ENCODE assay signal across 2 cellular contexts in genomic region chr10:6247041-6247712, GRCh38.
TF ChIP-seq lines count a peak whose summit lies in the region.

No MANE protein-coding gene starts in this region.

TF ChIP-seq in SK-N-SH, 30 proteins besides CTCF, POLR2A, EP300 and RAD21 (continued from another document):
- TF ChIP-seq PBX3 (IDR thresholded peaks at IDR 0.05), result 0 out of 2 replicates have a peak, but pooled peaks have one; percentile 3

TF ChIP-seq in HepG2, 621 proteins besides CTCF, POLR2A, EP300 and RAD21:
- TF ChIP-seq, protein P1, sequence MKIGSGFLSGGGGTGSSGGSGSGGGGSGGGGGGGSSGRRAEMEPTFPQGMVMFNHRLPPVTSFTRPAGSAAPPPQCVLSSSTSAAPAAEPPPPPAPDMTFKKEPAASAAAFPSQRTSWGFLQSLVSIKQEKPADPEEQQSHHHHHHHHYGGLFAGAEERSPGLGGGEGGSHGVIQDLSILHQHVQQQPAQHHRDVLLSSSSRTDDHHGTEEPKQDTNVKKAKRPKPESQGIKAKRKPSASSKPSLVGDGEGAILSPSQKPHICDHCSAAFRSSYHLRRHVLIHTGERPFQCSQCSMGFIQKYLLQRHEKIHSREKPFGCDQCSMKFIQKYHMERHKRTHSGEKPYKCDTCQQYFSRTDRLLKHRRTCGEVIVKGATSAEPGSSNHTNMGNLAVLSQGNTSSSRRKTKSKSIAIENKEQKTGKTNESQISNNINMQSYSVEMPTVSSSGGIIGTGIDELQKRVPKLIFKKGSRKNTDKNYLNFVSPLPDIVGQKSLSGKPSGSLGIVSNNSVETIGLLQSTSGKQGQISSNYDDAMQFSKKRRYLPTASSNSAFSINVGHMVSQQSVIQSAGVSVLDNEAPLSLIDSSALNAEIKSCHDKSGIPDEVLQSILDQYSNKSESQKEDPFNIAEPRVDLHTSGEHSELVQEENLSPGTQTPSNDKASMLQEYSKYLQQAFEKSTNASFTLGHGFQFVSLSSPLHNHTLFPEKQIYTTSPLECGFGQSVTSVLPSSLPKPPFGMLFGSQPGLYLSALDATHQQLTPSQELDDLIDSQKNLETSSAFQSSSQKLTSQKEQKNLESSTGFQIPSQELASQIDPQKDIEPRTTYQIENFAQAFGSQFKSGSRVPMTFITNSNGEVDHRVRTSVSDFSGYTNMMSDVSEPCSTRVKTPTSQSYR (CRISPR knock-in tag; IDR thresholded peaks at IDR 0.05; ENCODE audit: borderline replicate concordance), result no peak
- TF ChIP-seq ZNF883 (CRISPR knock-in tag; IDR thresholded peaks at IDR 0.05; ENCODE audit: not compliant biosample characterization) (no peak), ZBED4 (CRISPR knock-in tag; IDR thresholded peaks at IDR 0.05; ENCODE audit: borderline replicate concordance) (no peak), ZNF263 (CRISPR knock-in tag; IDR thresholded peaks at IDR 0.05) (no peak), CEBPB (IDR thresholded peaks at IDR 0.05; ENCODE audit: borderline replicate concordance, low read depth, low read length) (no peak), ZNF550 (CRISPR knock-in tag; IDR thresholded peaks at IDR 0.05; ENCODE audit: borderline replicate concordance) (no peak), ZNF644 (CRISPR knock-in tag; IDR thresholded peaks at IDR 0.05; ENCODE audit: low read depth) (no peak), XBP1 (CRISPR knock-in tag; IDR thresholded peaks at IDR 0.05) (no peak), HDAC6 (IDR thresholded peaks at IDR 0.05; ENCODE audit: low read depth, low read length) (no peak), KDM1A (CRISPR knock-in tag; IDR thresholded peaks at IDR 0.05) (no peak)
- TF ChIP-seq, protein P2, sequence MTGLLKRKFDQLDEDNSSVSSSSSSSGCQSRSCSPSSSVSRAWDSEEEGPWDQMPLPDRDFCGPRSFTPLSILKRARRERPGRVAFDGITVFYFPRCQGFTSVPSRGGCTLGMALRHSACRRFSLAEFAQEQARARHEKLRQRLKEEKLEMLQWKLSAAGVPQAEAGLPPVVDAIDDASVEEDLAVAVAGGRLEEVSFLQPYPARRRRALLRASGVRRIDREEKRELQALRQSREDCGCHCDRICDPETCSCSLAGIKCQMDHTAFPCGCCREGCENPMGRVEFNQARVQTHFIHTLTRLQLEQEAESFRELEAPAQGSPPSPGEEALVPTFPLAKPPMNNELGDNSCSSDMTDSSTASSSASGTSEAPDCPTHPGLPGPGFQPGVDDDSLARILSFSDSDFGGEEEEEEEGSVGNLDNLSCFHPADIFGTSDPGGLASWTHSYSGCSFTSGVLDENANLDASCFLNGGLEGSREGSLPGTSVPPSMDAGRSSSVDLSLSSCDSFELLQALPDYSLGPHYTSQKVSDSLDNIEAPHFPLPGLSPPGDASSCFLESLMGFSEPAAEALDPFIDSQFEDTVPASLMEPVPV (CRISPR knock-in tag; IDR thresholded peaks at IDR 0.05), result no peak
